16 cellular contexts compared by ENCODE assay signal in genomic region chr3:42507751-42508335, GRCh38. TPM values are rescaled to one million over a fixed set of nuclear protein-coding genes. Genes with fewer than 3 reads are reported as not detected.
A peak's percentile ranks its signal among the peaks of the same experiment; 100 is the strongest.
DNase-seq lines count a peak whose midpoint lies in the region; ATAC-seq and TF ChIP-seq lines count a peak whose summit lies in the region.
"Had no signal": no experiment of that assay in that cellular context is flagged by ENCODE, and none has a peak within 500 bp of the region (broad histone marks: within the 10 kb centered on the region; RNA-seq: fewer than 3 reads in every experiment).

No MANE protein-coding gene starts in this region.

- POLR2A ChIA-PET in CD8-positive, alpha-beta T cell (lab: Charles Lee), result no interaction called here

- peaks cover 64 to 98% (median 71%) of the 10 kb centered on the region in 10 experiments for H3K4me1 ChIP-seq in BLaER1 treated with 17β-estradiol and CSF1 and Interleukin-3, amounts not matched to agents 10 nM and 100 nM
- H3K4me1 ChIP-seq in CD8-positive, alpha-beta T cell (ENCODE audit: insufficient read depth, low read length), result peaks cover 78% of the 10 kb centered on the region
- peaks cover 9% of the 10 kb centered on the region for H3K4me1 ChIP-seq in mesendoderm (ENCODE audit: control insufficient read depth, low read depth, low read length)
- H3K4me1 ChIP-seq: neural progenitor cell had no signal

- no peak overlapping the region for H3K27ac ChIP-seq in BLaER1 treated with 17β-estradiol and CSF1 and Interleukin-3, amounts not matched to agents 10 nM and 100 nM
- no peak overlapping the region for H3K27ac ChIP-seq in CD8-positive, alpha-beta T cell (ENCODE audit: low read depth, low read length)
- no peak overlapping the region for H3K27ac ChIP-seq in mesendoderm (ENCODE audit: low read depth, low read length)
- H3K27ac ChIP-seq: neural progenitor cell had no signal

- no peaks in the 10 kb centered on the region for H3K36me3 ChIP-seq in BLaER1 treated with 17β-estradiol and CSF1 and Interleukin-3, amounts not matched to agents 10 nM and 100 nM
- no peaks in the 10 kb centered on the region for H3K36me3 ChIP-seq in CD8-positive, alpha-beta T cell (ENCODE audit: insufficient read depth, low read length)
- H3K36me3 ChIP-seq in mesendoderm (ENCODE audit: control insufficient read depth, insufficient read depth, low read length), result no peaks in the 10 kb centered on the region
- H3K36me3 ChIP-seq: neural progenitor cell had no signal

- no peak overlapping the region for H3K4me3 ChIP-seq in BLaER1 treated with 17β-estradiol and CSF1 and Interleukin-3, amounts not matched to agents 10 nM and 100 nM
- H3K4me3 ChIP-seq in CD8-positive, alpha-beta T cell (ENCODE audit: low read depth, low read length), result no peak overlapping the region
- no peak overlapping the region for H3K4me3 ChIP-seq in mesendoderm (ENCODE audit: low read length)
- H3K4me3 ChIP-seq: neural progenitor cell had no signal

- CTCF ChIA-PET in CD8-positive, alpha-beta T cell (lab: Charles Lee), result interaction anchor here (1.2 to 15.6 kb wide), 3 partner anchors 10 to 35 kb away, joined by 4 to 556 read pairs (median 5); no protein-coding TSS in a partner anchor

- no peaks in the 10 kb centered on the region for H3K9me3 Mint-ChIP-seq in CD8-positive, alpha-beta T cell
- no peaks in the 10 kb centered on the region for H3K9me3 Mint-ChIP-seq in stimulated activated memory B cell treated with anti-CD40 and anti-IgM and Interleukin-4, amounts not matched to agents 10 μg/mL and 1 μg/mL and 100 μg/mL, for 72 hours
- H3K9me3 Mint-ChIP-seq: dendritic cell treated with granulocyte-macrophage colony-stimulating factor and Interleukin-4, amounts not matched to agents 40 ng/mL and 50 ng/mL, for 4 days had no signal

- H3K23ac ChIP-seq in mesendoderm (ENCODE audit: low read length), result no peak overlapping the region

- peak overlapping the region; percentile 25 for H2BK5ac ChIP-seq in mesendoderm (ENCODE audit: low read length)

- H4K20me1 ChIP-seq in BLaER1 treated with 17β-estradiol and CSF1 and Interleukin-3, amounts not matched to agents 10 nM and 100 nM, result peaks cover 0 to 3% (median 0%) of the 10 kb centered on the region in 11 experiments; a peak in 2 of 22 replicates

- no peaks in the 10 kb centered on the region for H3K79me1 ChIP-seq in mesendoderm (ENCODE audit: low read length)

- DNase-seq in CD8-positive, alpha-beta T cell, result no peak
- peak; percentile 2 for DNase-seq in activated CD8-positive, alpha-beta memory T cell treated with anti-CD3 and anti-CD28 coated beads, Interleukin-2, amount 50 U/mL, for 4 hours
- DNase-seq in mesendoderm, result no peak
- no peak for DNase-seq in NCI-H82 treated with DMSO at 0.1 percent for 48 hours (lab: John Stamatoyannopoulos, UW; ENCODE audit: unreplicated experiment)
- no peak for DNase-seq in NCI-H1930 (lab: John Stamatoyannopoulos, UW)
- DNase-seq: activated gamma-delta T cell treated with Interleukin-2 at 50 U/mL for 16 hours; DMS 273 treated with DMSO at 0.1 percent for 48 hours; foreskin fibroblast; NCI-H2107; stimulated activated CD4-positive, alpha-beta T cell treated with anti-CD3 and anti-CD28 coated beads, Interleukin-15, amount 100 ng/mL, for 24 hours had no signal

- H3K18ac ChIP-seq in mesendoderm (ENCODE audit: low read length), result no peak overlapping the region

- H3K4me1 Mint-ChIP-seq in CD8-positive, alpha-beta T cell (ENCODE audit: low read depth), result peaks cover 72% of the 10 kb centered on the region
- peaks cover 13% of the 10 kb centered on the region for H3K4me1 Mint-ChIP-seq in stimulated activated memory B cell treated with anti-CD40 and anti-IgM and Interleukin-4, amounts not matched to agents 10 μg/mL and 1 μg/mL and 100 μg/mL, for 72 hours

- H3K27me3 ChIP-seq in BLaER1 treated with 17β-estradiol and CSF1 and Interleukin-3, amounts not matched to agents 10 nM and 100 nM, result no peaks in the 10 kb centered on the region; a peak in 1 of 22 replicates
- no peaks in the 10 kb centered on the region for H3K27me3 ChIP-seq in CD8-positive, alpha-beta T cell (ENCODE audit: insufficient read depth, low read length)
- H3K27me3 ChIP-seq in mesendoderm (ENCODE audit: insufficient read depth, low read length, poor library complexity), result no peaks in the 10 kb centered on the region

- no peak overlapping the region for H3K4ac ChIP-seq in mesendoderm (ENCODE audit: low read depth, low read length)

- H3K4me2 ChIP-seq in BLaER1 treated with 17β-estradiol and CSF1 and Interleukin-3, amounts not matched to agents 10 nM and 100 nM, result peak overlapping the region; percentile 62 to 94 (median 85)
- H3K4me2 ChIP-seq in mesendoderm (ENCODE audit: low read length), result no peak overlapping the region
- H3K4me2 ChIP-seq: neural progenitor cell had no signal

- H2BK120ac ChIP-seq in mesendoderm (ENCODE audit: low read depth, low read length), result no peak overlapping the region

- H3K9ac ChIP-seq in BLaER1 treated with 17β-estradiol and CSF1 and Interleukin-3, amounts not matched to agents 10 nM and 100 nM, result no peak overlapping the region
- no peak overlapping the region for H3K9ac ChIP-seq in mesendoderm (ENCODE audit: low read length)
- H3K9ac ChIP-seq: neural progenitor cell had no signal

- no peak overlapping the region for H2BK15ac ChIP-seq in mesendoderm (replicated peaks; ENCODE audit: low read depth)

- intact Hi-C loops in CD8-positive, alpha-beta T cell (cut with DNase I, micrococcal nuclease), result loop anchor here in 1 of 2 experiments (10.0 kb wide), 1 partner anchor 1117 kb away; the partner anchor contains the start of gene ANO10

- peaks cover 8% of the 10 kb centered on the region for H3K36me3 Mint-ChIP-seq in CD8-positive, alpha-beta T cell
- no peaks in the 10 kb centered on the region for H3K36me3 Mint-ChIP-seq in stimulated activated memory B cell treated with anti-CD40 and anti-IgM and Interleukin-4, amounts not matched to agents 10 μg/mL and 1 μg/mL and 100 μg/mL, for 72 hours
- H3K36me3 Mint-ChIP-seq: neural progenitor cell had no signal

- H3K9me3 ChIP-seq in BLaER1 treated with 17β-estradiol and CSF1 and Interleukin-3, amounts not matched to agents 10 nM and 100 nM (replicated peaks in 1 of 11), result no peaks in the 10 kb centered on the region
- no peaks in the 10 kb centered on the region for H3K9me3 ChIP-seq in CD8-positive, alpha-beta T cell (ENCODE audit: low read length)

- no peaks in the 10 kb centered on the region for H3K27me3 Mint-ChIP-seq in CD8-positive, alpha-beta T cell (ENCODE audit: low read depth)
- peaks cover 10% of the 10 kb centered on the region for H3K27me3 Mint-ChIP-seq in stimulated activated memory B cell treated with anti-CD40 and anti-IgM and Interleukin-4, amounts not matched to agents 10 μg/mL and 1 μg/mL and 100 μg/mL, for 72 hours

- no peak overlapping the region for H4K8ac ChIP-seq in mesendoderm (ENCODE audit: low read depth, low read length)

- H3K56ac ChIP-seq in mesendoderm (ENCODE audit: low read length), result no peak overlapping the region

- WGBS in mesendoderm (ENCODE audit: extremely low coverage, insufficient coverage, low lambda C conversion rate), result no CpG with 5 or more reads among the region's 6 CpGs

- H3K79me2 ChIP-seq in mesendoderm (ENCODE audit: control insufficient read depth, insufficient read depth, low read length), result no peaks in the 10 kb centered on the region

- no peak for ATAC-seq in CD8-positive, alpha-beta T cell
- ATAC-seq in GM18861 (IDR thresholded peaks at IDR 0.05; ENCODE audit: unreplicated experiment), result no peak
- no peak for ATAC-seq in stimulated activated memory B cell treated with anti-CD40 and anti-IgM and Interleukin-4, amounts not matched to agents 10 μg/mL and 1 μg/mL and 100 μg/mL, for 72 hours
- ATAC-seq: Panc1 had no signal

- H2AK5ac ChIP-seq in mesendoderm (ENCODE audit: low read length), result no peak overlapping the region

- H3K4me3 Mint-ChIP-seq in CD8-positive, alpha-beta T cell, result peak overlapping the region; percentile 41
- H3K4me3 Mint-ChIP-seq in stimulated activated memory B cell treated with anti-CD40 and anti-IgM and Interleukin-4, amounts not matched to agents 10 μg/mL and 1 μg/mL and 100 μg/mL, for 72 hours, result no peak overlapping the region
- H3K4me3 Mint-ChIP-seq: dendritic cell treated with granulocyte-macrophage colony-stimulating factor and Interleukin-4, amounts not matched to agents 40 ng/mL and 50 ng/mL, for 4 days; neural progenitor cell had no signal

- no peak for TF ChIP-seq CTCF in CD8-positive, alpha-beta T cell (IDR thresholded peaks at IDR 0.05)

- peak overlapping the region; percentile 78 for H3K27ac Mint-ChIP-seq in CD8-positive, alpha-beta T cell
- H3K27ac Mint-ChIP-seq in stimulated activated memory B cell treated with anti-CD40 and anti-IgM and Interleukin-4, amounts not matched to agents 10 μg/mL and 1 μg/mL and 100 μg/mL, for 72 hours, result no peak overlapping the region
- H3K27ac Mint-ChIP-seq: dendritic cell treated with granulocyte-macrophage colony-stimulating factor and Interleukin-4, amounts not matched to agents 40 ng/mL and 50 ng/mL, for 4 days; neural progenitor cell had no signal

- no peak overlapping the region for H4K5ac ChIP-seq in mesendoderm (ENCODE audit: low read length)

RNA-seq across cellular contexts. Expression of gene VIPR1, which starts 5.4 kb away (rescaled TPM):
- 10 to 100 TPM; 31.2 to 34.3 TPM for total RNA-seq in CD8-positive, alpha-beta T cell
- 2.8 TPM for polyA plus RNA-seq in mesendoderm (2013, experiment 1 of 2)
- polyA plus RNA-seq in mesendoderm (2013, experiment 2 of 2), result 2.9 TPM
